11 cellular contexts compared by ENCODE assay signal in the genomic region with DNA sequence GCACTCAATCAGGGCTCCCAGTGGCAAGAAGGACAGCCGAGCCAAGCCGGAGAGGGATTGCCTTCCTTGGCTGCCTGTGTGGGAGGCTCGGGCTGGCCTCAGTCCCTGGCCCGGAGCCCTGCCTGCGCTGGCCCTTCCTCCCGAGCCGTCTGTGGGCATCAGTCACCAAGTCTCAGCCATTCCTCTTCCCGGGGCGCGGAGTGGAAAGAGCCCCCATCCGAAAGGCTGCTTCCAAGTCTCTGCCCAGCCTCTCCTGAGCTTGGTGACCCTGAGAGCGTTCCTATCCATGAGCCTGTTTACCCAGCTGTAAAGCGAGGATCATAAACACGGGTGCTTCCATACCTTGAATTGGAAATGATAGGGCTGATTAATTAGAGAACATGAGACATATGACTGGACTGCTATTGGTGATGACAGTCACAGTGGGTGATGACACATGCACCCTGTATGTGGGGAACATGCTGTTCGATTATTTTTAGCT. TPM values are rescaled to one million over a fixed set of nuclear protein-coding genes. Genes with fewer than 3 reads are reported as not detected.
DNase-seq lines count a peak whose midpoint lies in the region; ATAC-seq, FAIRE-seq and TF ChIP-seq lines count a peak whose summit lies in the region.
"Had no signal": no experiment of that assay in that cellular context is flagged by ENCODE, and none has a peak within 500 bp of the region (broad histone marks: within the 10 kb centered on the region; RNA-seq: fewer than 3 reads in every experiment).

No MANE protein-coding gene starts in this region.

- TF ChIP-seq POLR2A in endothelial cell of umbilical vein (IDR thresholded peaks at IDR 0.05; ENCODE audit: low read depth, low read length) = no peak

- no peak overlapping the region for H3K4me3 Mint-ChIP-seq in nephron progenitor cell
- H3K4me3 Mint-ChIP-seq: activated CD8-positive, alpha-beta T cell treated with anti-CD3 and anti-CD28 coated beads for 36 hours had no signal

- peaks cover 63% of the 10 kb centered on the region for H3K4me1 Mint-ChIP-seq in nephron progenitor cell

- dilution Hi-C loops in endothelial cell of umbilical vein (cut with MboI; ENCODE audit: extremely low pct_ligation_motif_present, low sequenced_read_pairs) = no loop called here

- TF ChIP-seq CTCF in endothelial cell of umbilical vein (IDR thresholded peaks at IDR 0.05; ENCODE audit: extremely low read depth in 1 of 2, insufficient read depth in 1 of 2, low read depth in 1 of 2, low read length in 2 of 2) = no peak
- TF ChIP-seq CTCF in nephron progenitor cell (IDR thresholded peaks at IDR 0.05) = no peak
- no peak for TF ChIP-seq CTCF in brain microvascular endothelial cell (IDR thresholded peaks at IDR 0.05; ENCODE audit: low read depth, low read length, missing control alignments)

- H3K27me3 ChIP-seq in endothelial cell of umbilical vein (ENCODE audit: control insufficient read depth in 2 of 2, insufficient read depth in 2 of 2, low read length in 2 of 2) (peaks cover 0 to 4% of the 10 kb centered on the region in 2 experiments), brain microvascular endothelial cell (replicated peaks) (no peaks in the 10 kb centered on the region)

- ATAC-seq in HG02571 (IDR thresholded peaks at IDR 0.05; ENCODE audit: unreplicated experiment) = no peak
- ATAC-seq: activated CD8-positive, alpha-beta T cell treated with anti-CD3 and anti-CD28 coated beads for 36 hours had no signal

- H3K79me2 ChIP-seq in endothelial cell of umbilical vein (ENCODE audit: control insufficient read depth, insufficient read depth, low read length) = no peaks in the 10 kb centered on the region

- H3K27ac Mint-ChIP-seq in nephron progenitor cell = peak overlapping the region; percentile 71
- H3K27ac Mint-ChIP-seq: activated CD8-positive, alpha-beta T cell treated with anti-CD3 and anti-CD28 coated beads for 36 hours had no signal

- in situ Hi-C loops in brain microvascular endothelial cell (cut with HindIII; ENCODE audit: low pct_ligation_motif_present, low sequenced_read_pairs) = no loop called here

- peak; percentile 75 for DNase-seq in AG08395 (ENCODE audit: low spot score)
- peak; percentile 65 for DNase-seq in NCI-H146 (lab: John Stamatoyannopoulos, UW)
- DNase-seq in endothelial cell of umbilical vein (ENCODE audit: low read depth, low spot score) = peak; percentile 61
- DNase-seq in nephron progenitor cell = peak; percentile 43
- DNase-seq in brain microvascular endothelial cell = no peak
- no peak for DNase-seq in NCI-H2227 treated with DMSO at 0.1 percent for 48 hours (lab: John Stamatoyannopoulos, UW)
- no peak for DNase-seq in iPS-NIHi11 (ENCODE audit: low spot score)
- DNase-seq: activated CD8-positive, alpha-beta T cell treated with anti-CD3 and anti-CD28 coated beads for 36 hours; foreskin melanocyte; NCI-H187 had no signal

- no peaks in the 10 kb centered on the region for H4K20me1 ChIP-seq in endothelial cell of umbilical vein (replicated peaks; ENCODE audit: control insufficient read depth, extremely low read depth, insufficient read depth, low read length)

- intact Hi-C loops in endothelial cell of umbilical vein (cut with micrococcal nuclease) = no loop called here

- CTCF ChIA-PET in endothelial cell of umbilical vein (lab: Charles Lee) = interaction anchor here (1.0 to 6.0 kb wide), 3 partner anchors 14 to 25 kb away, joined by 3 to 30 read pairs (median 3); no protein-coding TSS in a partner anchor

- H3K36me3 ChIP-seq in endothelial cell of umbilical vein (ENCODE audit: control insufficient read depth in 2 of 2, extremely low read depth in 1 of 2, insufficient read depth in 2 of 2, low read length in 2 of 2) (no peaks in the 10 kb centered on the region), brain microvascular endothelial cell (replicated peaks) (no peaks in the 10 kb centered on the region)

- peaks cover 27% of the 10 kb centered on the region for H3K27me3 Mint-ChIP-seq in nephron progenitor cell (ENCODE audit: low read depth, poor library complexity)
- H3K27me3 Mint-ChIP-seq: activated CD8-positive, alpha-beta T cell treated with anti-CD3 and anti-CD28 coated beads for 36 hours had no signal

- no peak overlapping the region for H3K9ac ChIP-seq in endothelial cell of umbilical vein (replicated peaks; ENCODE audit: extremely low read depth, insufficient read depth, low read length)

- H3K4me2 ChIP-seq in endothelial cell of umbilical vein (ENCODE audit: insufficient read depth, low read length) = no peak overlapping the region

- no TSS peak for BruUV-seq in endothelial cell of umbilical vein (replicated peaks; lab: Mats Ljungman, UMichigan)

- H3K36me3 Mint-ChIP-seq in nephron progenitor cell (ENCODE audit: low read depth) = no peaks in the 10 kb centered on the region

- H3K4me1 ChIP-seq in endothelial cell of umbilical vein (ENCODE audit: control insufficient read depth, extremely low read depth, insufficient read depth, low read length) = peaks cover 6% of the 10 kb centered on the region

- H3K27ac ChIP-seq in endothelial cell of umbilical vein (ENCODE audit: insufficient read depth, low read depth, low read length) (no peak overlapping the region), brain microvascular endothelial cell (no peak overlapping the region)

- no peak overlapping the region for H3K4me3 ChIP-seq in endothelial cell of umbilical vein (replicated peaks in 1 of 3; ENCODE audit: insufficient read depth in 1 of 3, low read depth in 1 of 3, low read length in 3 of 3)
- H3K4me3 ChIP-seq in brain microvascular endothelial cell (ENCODE audit: low read depth, low read length) = no peak overlapping the region

- POLR2A ChIA-PET in endothelial cell of umbilical vein (lab: Charles Lee) = no interaction called here

- no peak for FAIRE-seq in endothelial cell of umbilical vein (lab: Jason Lieb, UNC)

- H3K9me3 Mint-ChIP-seq in nephron progenitor cell = no peaks in the 10 kb centered on the region
- H3K9me3 Mint-ChIP-seq: activated CD8-positive, alpha-beta T cell treated with anti-CD3 and anti-CD28 coated beads for 36 hours had no signal

- no peaks in the 10 kb centered on the region for H3K9me1 ChIP-seq in endothelial cell of umbilical vein (replicated peaks; ENCODE audit: control insufficient read depth, extremely low read depth, insufficient read depth, low read length)

- no peaks in the 10 kb centered on the region for H3K9me3 ChIP-seq in endothelial cell of umbilical vein (replicated peaks; ENCODE audit: control insufficient read depth, insufficient read depth, low read length)

- H2AFZ ChIP-seq in endothelial cell of umbilical vein (ENCODE audit: low read depth, low read length) = no peak overlapping the region

TF ChIP-seq in endothelial cell of umbilical vein, 7 proteins besides CTCF, POLR2A, EP300 and RAD21:
- no peak for TF ChIP-seq MYC (IDR thresholded peaks at IDR 0.05; ENCODE audit: low read depth, low read length)
- TF ChIP-seq POLR2AphosphoS5 (IDR thresholded peaks at IDR 0.05; ENCODE audit: insufficient read depth, low read depth, low read length) = no peak
- TF ChIP-seq EZH2 (IDR thresholded peaks at IDR 0.05; ENCODE audit: borderline replicate concordance, low read depth, low read length, severe bottlenecking) = no peak
- TF ChIP-seq, protein P1, sequence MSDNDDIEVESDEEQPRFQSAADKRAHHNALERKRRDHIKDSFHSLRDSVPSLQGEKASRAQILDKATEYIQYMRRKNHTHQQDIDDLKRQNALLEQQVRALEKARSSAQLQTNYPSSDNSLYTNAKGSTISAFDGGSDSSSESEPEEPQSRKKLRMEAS (IDR thresholded peaks at IDR 0.05; ENCODE audit: insufficient read depth, insufficient read length) = no peak
- TF ChIP-seq GATA2 (IDR thresholded peaks at IDR 0.05; ENCODE audit: insufficient read depth, insufficient read length, low read depth, low read length) = no peak
- no peak for TF ChIP-seq JUN (IDR thresholded peaks at IDR 0.05; ENCODE audit: borderline replicate concordance, insufficient read depth, insufficient read length, low read depth)
- no peak for TF ChIP-seq FOS (IDR thresholded peaks at IDR 0.05; ENCODE audit: borderline replicate concordance, insufficient read depth, low read length)

RNA-seq across cellular contexts. Expression of gene TLE3, which starts 59.1 kb away (rescaled TPM):
- total RNA-seq in endothelial cell of umbilical vein = 53.8 and 56.9 TPM in 2 replicates
- polyA plus RNA-seq in endothelial cell of umbilical vein = 40.5 TPM in 2 replicates
- polyA plus RNA-seq in endothelial cell of umbilical vein (2011; cell fraction: cytosol; rRNA removed) = 25.4 and 32.3 TPM in 2 replicates
- 76.5 and 80.5 TPM in 2 replicates for polyA plus RNA-seq in endothelial cell of umbilical vein (2011; cell fraction: nucleus; rRNA removed)
- 37.2 and 57.4 TPM in 2 replicates for polyA plus RNA-seq in endothelial cell of umbilical vein (2012)
- 74.4 and 77.7 TPM in 2 replicates for polyA minus RNA-seq in endothelial cell of umbilical vein
- 114 TPM for polyA minus RNA-seq in endothelial cell of umbilical vein (2011; cell fraction: cytosol; rRNA and poly(A)+ RNA removed)
- 63.4 and 82.0 TPM in 2 replicates for polyA minus RNA-seq in endothelial cell of umbilical vein (2011; cell fraction: nucleus; rRNA and poly(A)+ RNA removed)

Comparison
In these comparisons a context has a peak if more than half of its experiments do, and no peak if none do; other contexts are left out.
1. DNase-seq: peak in AG08395 (single experiment), NCI-H146 (single experiment), endothelial cell of umbilical vein (single experiment) and nephron progenitor cell (single experiment); none in brain microvascular endothelial cell (single experiment), NCI-H2227 treated with DMSO at 0.1 percent for 48 hours (single experiment) and iPS-NIHi11 (single experiment).